Comparison of ENCODE assay signal across 1 cellular context in the genomic region with DNA sequence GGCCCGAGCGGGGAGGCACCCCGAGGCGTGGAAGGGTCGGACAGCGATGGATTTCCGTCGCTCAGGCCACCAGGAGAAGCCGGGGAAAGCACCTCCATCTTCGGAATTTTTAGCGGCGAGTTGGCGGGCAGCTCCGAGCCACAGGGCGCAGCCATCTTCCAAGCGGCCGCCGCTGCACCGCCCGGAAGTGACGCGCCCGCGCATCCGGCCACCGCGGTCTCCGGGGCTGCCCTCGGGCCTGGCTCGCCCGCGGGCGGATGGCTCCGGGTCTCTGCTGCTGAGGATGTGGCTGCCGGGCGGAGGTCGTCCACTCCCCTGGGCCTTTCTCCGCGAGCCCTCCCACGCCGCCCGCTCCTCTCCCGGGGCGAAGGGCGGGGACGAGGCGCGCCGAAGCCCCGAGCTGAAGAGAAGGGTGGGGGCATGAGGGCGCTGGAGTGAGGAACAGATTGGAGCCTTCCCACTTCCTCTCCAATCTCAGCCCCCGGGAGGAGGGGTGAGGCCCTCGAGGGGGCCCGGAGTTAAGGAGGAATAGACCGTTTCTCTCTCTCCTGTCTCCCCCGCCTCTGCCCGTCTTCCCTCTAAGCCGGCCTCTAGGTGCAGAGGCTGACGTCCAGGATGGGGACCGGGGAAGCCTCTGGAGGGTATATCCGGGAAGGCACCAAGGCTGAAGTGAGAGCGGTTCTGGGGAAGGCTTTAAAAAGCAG.
TF ChIP-seq lines count a peak whose summit lies in the region.

A gene (minus strand): TSS at position 181 of the 704 bp plus-strand sequence. CDS start 26 bp downstream, at position 155.

TF ChIP-seq in HepG2, 621 proteins besides CTCF, POLR2A, EP300 and RAD21 (continued from another document and continues in another):
- TF ChIP-seq, protein P1, sequence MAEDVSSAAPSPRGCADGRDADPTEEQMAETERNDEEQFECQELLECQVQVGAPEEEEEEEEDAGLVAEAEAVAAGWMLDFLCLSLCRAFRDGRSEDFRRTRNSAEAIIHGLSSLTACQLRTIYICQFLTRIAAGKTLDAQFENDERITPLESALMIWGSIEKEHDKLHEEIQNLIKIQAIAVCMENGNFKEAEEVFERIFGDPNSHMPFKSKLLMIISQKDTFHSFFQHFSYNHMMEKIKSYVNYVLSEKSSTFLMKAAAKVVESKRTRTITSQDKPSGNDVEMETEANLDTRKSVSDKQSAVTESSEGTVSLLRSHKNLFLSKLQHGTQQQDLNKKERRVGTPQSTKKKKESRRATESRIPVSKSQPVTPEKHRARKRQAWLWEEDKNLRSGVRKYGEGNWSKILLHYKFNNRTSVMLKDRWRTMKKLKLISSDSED (CRISPR knock-in tag; IDR thresholded peaks at IDR 0.05), result peak; percentile 66; the same call in 1 of the 2 replicates
- TF ChIP-seq ZNF841 (CRISPR knock-in tag; IDR thresholded peaks at IDR 0.05; ENCODE audit: borderline replicate concordance) (no peak), ZFX (CRISPR knock-in tag; IDR thresholded peaks at IDR 0.05; ENCODE audit: low read depth) (peak; percentile 98), ZNF782 (CRISPR knock-in tag; IDR thresholded peaks at IDR 0.05; ENCODE audit: borderline replicate concordance) (0 out of 2 replicates have a peak, but pooled peaks have one; percentile 49), NR3C1 (CRISPR knock-in tag; IDR thresholded peaks at IDR 0.05) (0 out of 2 replicates have a peak, but pooled peaks have one; percentile 19), HOXD1 (CRISPR knock-in tag; IDR thresholded peaks at IDR 0.05) (0 out of 2 replicates have a peak, but pooled peaks have one; percentile 16), FOXM1 (CRISPR knock-in tag; IDR thresholded peaks at IDR 0.05) (no peak), RBFOX2 (IDR thresholded peaks at IDR 0.05; ENCODE audit: low read depth, low read length) (peak; percentile 98), SNRNP70 (IDR thresholded peaks at IDR 0.05; ENCODE audit: low read depth, low read length) (no peak), RARA (CRISPR knock-in tag; IDR thresholded peaks at IDR 0.05) (peak; percentile 52; the same call in 1 of the 2 replicates), ZNF678 (CRISPR knock-in tag; IDR thresholded peaks at IDR 0.05) (0 out of 2 replicates have a peak, but pooled peaks have one; percentile 65), ZNF432 (CRISPR knock-in tag; IDR thresholded peaks at IDR 0.05; ENCODE audit: borderline replicate concordance) (no peak), SALL1 (CRISPR knock-in tag; IDR thresholded peaks at IDR 0.05) (peak; percentile 80), PAX8 (CRISPR knock-in tag; IDR thresholded peaks at IDR 0.05; ENCODE audit: borderline replicate concordance) (0 out of 2 replicates have a peak, but pooled peaks have one; percentile 79), ZNF761 (CRISPR knock-in tag; conservative IDR thresholded peaks at IDR 0.05) (peak; percentile 52; the same call in 1 of the 2 replicates), ZNF317 (CRISPR knock-in tag; IDR thresholded peaks at IDR 0.05) (0 out of 2 replicates have a peak, but pooled peaks have one; percentile 71), GABPB1 (CRISPR knock-in tag; IDR thresholded peaks at IDR 0.05) (peak; percentile 95), KDM5A (IDR thresholded peaks at IDR 0.05; ENCODE audit: borderline replicate concordance, low read length) (peak; percentile 44; the same call in 1 of the 2 replicates), DMAP1 (CRISPR knock-in tag; IDR thresholded peaks at IDR 0.05) (peak; percentile 89; the same call in 1 of the 2 replicates), SALL2 (CRISPR knock-in tag; IDR thresholded peaks at IDR 0.05) (peak; percentile 89), MYNN (CRISPR knock-in tag; IDR thresholded peaks at IDR 0.05; ENCODE audit: low read depth) (peak; percentile 54; the same call in 1 of the 2 replicates), NCOR1 (IDR thresholded peaks at IDR 0.05; ENCODE audit: borderline replicate concordance, low read length) (no peak), JARID2 (CRISPR knock-in tag; IDR thresholded peaks at IDR 0.05; ENCODE audit: insufficient replicate concordance) (no peak), ZFP41 (CRISPR knock-in tag; IDR thresholded peaks at IDR 0.05; ENCODE audit: borderline replicate concordance) (peak; percentile 61; the same call in 1 of the 2 replicates), ZNF143 (CRISPR knock-in tag; IDR thresholded peaks at IDR 0.05) (0 out of 2 replicates have a peak, but pooled peaks have one; percentile 35), HOXA7 (CRISPR knock-in tag; IDR thresholded peaks at IDR 0.05) (no peak), AKAP8 (CRISPR knock-in tag; IDR thresholded peaks at IDR 0.05) (peak; percentile 89; the same call in 1 of the 2 replicates), ZNF207 (IDR thresholded peaks at IDR 0.05; ENCODE audit: borderline replicate concordance) (no peak), SPEN (CRISPR knock-in tag; IDR thresholded peaks at IDR 0.05; ENCODE audit: low read depth) (peak; percentile 85), SMAD1 (CRISPR knock-in tag; IDR thresholded peaks at IDR 0.05; ENCODE audit: borderline replicate concordance, low read depth) (peak; percentile 58; the same call in 1 of the 2 replicates), MAZ (IDR thresholded peaks at IDR 0.05; ENCODE audit: borderline replicate concordance, low read depth, low read length) (peak; percentile 82), MAZ (CRISPR knock-in tag; IDR thresholded peaks at IDR 0.05; ENCODE audit: low read depth) (peak; percentile 83), ZNF501 (CRISPR knock-in tag; IDR thresholded peaks at IDR 0.05) (peak; percentile 71), GTF3A (CRISPR knock-in tag; conservative IDR thresholded peaks at IDR 0.05) (peak; percentile 66; the same call in 1 of the 2 replicates), RORA (CRISPR knock-in tag; IDR thresholded peaks at IDR 0.05) (no peak)
- TF ChIP-seq, protein P2, sequence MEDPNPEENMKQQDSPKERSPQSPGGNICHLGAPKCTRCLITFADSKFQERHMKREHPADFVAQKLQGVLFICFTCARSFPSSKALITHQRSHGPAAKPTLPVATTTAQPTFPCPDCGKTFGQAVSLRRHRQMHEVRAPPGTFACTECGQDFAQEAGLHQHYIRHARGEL (CRISPR knock-in tag; IDR thresholded peaks at IDR 0.05), result 0 out of 2 replicates have a peak, but pooled peaks have one; percentile 46
- TF ChIP-seq, protein P3, sequence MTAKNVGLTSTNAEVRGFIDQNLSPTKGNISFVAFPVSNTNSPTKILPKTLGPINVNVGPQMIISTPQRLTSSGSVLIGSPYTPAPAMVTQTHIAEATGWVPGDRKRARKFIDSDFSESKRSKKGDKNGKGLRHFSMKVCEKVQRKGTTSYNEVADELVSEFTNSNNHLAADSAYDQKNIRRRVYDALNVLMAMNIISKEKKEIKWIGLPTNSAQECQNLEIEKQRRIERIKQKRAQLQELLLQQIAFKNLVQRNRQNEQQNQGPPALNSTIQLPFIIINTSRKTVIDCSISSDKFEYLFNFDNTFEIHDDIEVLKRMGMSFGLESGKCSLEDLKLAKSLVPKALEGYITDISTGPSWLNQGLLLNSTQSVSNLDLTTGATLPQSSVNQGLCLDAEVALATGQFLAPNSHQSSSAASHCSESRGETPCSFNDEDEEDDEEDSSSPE (CRISPR knock-in tag; IDR thresholded peaks at IDR 0.05), result peak; percentile 52
- TF ChIP-seq, protein P4, sequence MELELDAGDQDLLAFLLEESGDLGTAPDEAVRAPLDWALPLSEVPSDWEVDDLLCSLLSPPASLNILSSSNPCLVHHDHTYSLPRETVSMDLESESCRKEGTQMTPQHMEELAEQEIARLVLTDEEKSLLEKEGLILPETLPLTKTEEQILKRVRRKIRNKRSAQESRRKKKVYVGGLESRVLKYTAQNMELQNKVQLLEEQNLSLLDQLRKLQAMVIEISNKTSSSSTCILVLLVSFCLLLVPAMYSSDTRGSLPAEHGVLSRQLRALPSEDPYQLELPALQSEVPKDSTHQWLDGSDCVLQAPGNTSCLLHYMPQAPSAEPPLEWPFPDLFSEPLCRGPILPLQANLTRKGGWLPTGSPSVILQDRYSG (CRISPR knock-in tag; IDR thresholded peaks at IDR 0.05), result no peak
- TF ChIP-seq, protein P5, sequence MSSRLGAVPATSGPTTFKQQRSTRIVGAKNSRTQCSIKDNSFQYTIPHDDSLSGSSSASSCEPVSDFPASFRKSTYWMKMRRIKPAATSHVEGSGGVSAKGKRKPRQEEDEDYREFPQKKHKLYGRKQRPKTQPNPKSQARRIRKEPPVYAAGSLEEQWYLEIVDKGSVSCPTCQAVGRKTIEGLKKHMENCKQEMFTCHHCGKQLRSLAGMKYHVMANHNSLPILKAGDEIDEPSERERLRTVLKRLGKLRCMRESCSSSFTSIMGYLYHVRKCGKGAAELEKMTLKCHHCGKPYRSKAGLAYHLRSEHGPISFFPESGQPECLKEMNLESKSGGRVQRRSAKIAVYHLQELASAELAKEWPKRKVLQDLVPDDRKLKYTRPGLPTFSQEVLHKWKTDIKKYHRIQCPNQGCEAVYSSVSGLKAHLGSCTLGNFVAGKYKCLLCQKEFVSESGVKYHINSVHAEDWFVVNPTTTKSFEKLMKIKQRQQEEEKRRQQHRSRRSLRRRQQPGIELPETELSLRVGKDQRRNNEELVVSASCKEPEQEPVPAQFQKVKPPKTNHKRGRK (CRISPR knock-in tag; IDR thresholded peaks at IDR 0.05), result no peak
- TF ChIP-seq, protein P6, sequence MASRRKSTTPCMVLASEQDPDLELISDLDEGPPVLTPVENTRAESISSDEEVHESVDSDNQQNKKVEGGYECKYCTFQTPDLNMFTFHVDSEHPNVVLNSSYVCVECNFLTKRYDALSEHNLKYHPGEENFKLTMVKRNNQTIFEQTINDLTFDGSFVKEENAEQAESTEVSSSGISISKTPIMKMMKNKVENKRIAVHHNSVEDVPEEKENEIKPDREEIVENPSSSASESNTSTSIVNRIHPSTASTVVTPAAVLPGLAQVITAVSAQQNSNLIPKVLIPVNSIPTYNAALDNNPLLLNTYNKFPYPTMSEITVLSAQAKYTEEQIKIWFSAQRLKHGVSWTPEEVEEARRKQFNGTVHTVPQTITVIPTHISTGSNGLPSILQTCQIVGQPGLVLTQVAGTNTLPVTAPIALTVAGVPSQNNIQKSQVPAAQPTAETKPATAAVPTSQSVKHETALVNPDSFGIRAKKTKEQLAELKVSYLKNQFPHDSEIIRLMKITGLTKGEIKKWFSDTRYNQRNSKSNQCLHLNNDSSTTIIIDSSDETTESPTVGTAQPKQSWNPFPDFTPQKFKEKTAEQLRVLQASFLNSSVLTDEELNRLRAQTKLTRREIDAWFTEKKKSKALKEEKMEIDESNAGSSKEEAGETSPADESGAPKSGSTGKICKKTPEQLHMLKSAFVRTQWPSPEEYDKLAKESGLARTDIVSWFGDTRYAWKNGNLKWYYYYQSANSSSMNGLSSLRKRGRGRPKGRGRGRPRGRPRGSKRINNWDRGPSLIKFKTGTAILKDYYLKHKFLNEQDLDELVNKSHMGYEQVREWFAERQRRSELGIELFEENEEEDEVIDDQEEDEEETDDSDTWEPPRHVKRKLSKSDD (CRISPR knock-in tag; IDR thresholded peaks at IDR 0.05; ENCODE audit: low read depth), result peak; percentile 71; the same call in 1 of the 2 replicates
- TF ChIP-seq, protein P7, sequence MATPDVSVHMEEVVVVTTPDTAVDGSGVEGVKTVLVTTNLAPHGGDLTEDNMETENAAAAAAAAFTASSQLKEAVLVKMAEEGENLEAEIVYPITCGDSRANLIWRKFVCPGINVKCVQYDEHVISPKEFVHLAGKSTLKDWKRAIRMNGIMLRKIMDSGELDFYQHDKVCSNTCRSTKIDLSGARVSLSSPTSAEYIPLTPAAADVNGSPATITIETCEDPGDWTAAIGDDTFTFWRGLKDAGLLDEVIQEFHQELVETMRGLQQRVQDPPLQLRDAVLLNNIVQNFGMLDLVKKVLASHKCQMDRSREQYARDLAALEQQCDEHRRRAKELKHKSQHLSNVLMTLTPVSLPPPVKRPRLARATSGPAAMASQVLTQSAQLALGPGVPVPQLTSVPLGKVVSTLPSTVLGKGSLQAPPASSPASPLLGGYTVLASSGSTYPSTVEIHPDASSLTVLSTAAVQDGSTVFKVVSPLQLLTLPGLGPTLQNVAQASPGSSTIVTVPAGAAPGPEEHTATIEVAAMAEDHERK (CRISPR knock-in tag; IDR thresholded peaks at IDR 0.05; ENCODE audit: low read depth), result no peak
- TF ChIP-seq, protein P8, sequence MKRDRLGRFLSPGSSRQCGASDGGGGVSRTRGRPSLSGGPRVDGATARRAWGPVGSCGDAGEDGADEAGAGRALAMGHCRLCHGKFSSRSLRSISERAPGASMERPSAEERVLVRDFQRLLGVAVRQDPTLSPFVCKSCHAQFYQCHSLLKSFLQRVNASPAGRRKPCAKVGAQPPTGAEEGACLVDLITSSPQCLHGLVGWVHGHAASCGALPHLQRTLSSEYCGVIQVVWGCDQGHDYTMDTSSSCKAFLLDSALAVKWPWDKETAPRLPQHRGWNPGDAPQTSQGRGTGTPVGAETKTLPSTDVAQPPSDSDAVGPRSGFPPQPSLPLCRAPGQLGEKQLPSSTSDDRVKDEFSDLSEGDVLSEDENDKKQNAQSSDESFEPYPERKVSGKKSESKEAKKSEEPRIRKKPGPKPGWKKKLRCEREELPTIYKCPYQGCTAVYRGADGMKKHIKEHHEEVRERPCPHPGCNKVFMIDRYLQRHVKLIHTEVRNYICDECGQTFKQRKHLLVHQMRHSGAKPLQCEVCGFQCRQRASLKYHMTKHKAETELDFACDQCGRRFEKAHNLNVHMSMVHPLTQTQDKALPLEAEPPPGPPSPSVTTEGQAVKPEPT (CRISPR knock-in tag; IDR thresholded peaks at IDR 0.05; ENCODE audit: low read depth), result peak; percentile 99
- TF ChIP-seq, protein P9, sequence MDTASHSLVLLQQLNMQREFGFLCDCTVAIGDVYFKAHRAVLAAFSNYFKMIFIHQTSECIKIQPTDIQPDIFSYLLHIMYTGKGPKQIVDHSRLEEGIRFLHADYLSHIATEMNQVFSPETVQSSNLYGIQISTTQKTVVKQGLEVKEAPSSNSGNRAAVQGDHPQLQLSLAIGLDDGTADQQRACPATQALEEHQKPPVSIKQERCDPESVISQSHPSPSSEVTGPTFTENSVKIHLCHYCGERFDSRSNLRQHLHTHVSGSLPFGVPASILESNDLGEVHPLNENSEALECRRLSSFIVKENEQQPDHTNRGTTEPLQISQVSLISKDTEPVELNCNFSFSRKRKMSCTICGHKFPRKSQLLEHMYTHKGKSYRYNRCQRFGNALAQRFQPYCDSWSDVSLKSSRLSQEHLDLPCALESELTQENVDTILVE (CRISPR knock-in tag; IDR thresholded peaks at IDR 0.05), result no peak
- TF ChIP-seq, protein P10, sequence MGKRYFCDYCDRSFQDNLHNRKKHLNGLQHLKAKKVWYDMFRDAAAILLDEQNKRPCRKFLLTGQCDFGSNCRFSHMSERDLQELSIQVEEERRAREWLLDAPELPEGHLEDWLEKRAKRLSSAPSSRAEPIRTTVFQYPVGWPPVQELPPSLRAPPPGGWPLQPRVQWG (CRISPR knock-in tag; IDR thresholded peaks at IDR 0.05; ENCODE audit: borderline replicate concordance, low read depth), result no peak
- TF ChIP-seq, protein P11, sequence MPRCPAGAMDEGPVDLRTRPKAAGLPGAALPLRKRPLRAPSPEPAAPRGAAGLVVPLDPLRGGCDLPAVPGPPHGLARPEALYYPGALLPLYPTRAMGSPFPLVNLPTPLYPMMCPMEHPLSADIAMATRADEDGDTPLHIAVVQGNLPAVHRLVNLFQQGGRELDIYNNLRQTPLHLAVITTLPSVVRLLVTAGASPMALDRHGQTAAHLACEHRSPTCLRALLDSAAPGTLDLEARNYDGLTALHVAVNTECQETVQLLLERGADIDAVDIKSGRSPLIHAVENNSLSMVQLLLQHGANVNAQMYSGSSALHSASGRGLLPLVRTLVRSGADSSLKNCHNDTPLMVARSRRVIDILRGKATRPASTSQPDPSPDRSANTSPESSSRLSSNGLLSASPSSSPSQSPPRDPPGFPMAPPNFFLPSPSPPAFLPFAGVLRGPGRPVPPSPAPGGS (CRISPR knock-in tag; IDR thresholded peaks at IDR 0.05), result peak; percentile 73; the same call in 1 of the 2 replicates
